9 cellular contexts compared by ENCODE assay signal in genomic region chr22:45268167-45268957, GRCh38. TPM values are rescaled to one million over a fixed set of nuclear protein-coding genes. Genes with fewer than 3 reads are reported as not detected.
DNase-seq lines count a peak whose midpoint lies in the region; ATAC-seq and TF ChIP-seq lines count a peak whose summit lies in the region.
"Had no signal": no experiment of that assay in that cellular context is flagged by ENCODE, and none has a peak within 500 bp of the region (broad histone marks: within the 10 kb centered on the region; RNA-seq: fewer than 3 reads in every experiment).

No MANE protein-coding gene starts in this region.

- TF ChIP-seq EP300 in ovary (IDR thresholded peaks at IDR 0.05), result no peak

- no peaks in the 10 kb centered on the region for H3K9me3 ChIP-seq in ovary

- peak overlapping the region; percentile 58 for H3K4me3 ChIP-seq in fibroblast of mammary gland (ENCODE audit: control insufficient read depth, low read depth, low read length)
- H3K4me3 ChIP-seq in ovary, result peak overlapping the region; percentile 53

- TF ChIP-seq CTCF in VCaP (conservative IDR thresholded peaks at IDR 0.05), result no peak
- no peak for TF ChIP-seq CTCF in fibroblast of mammary gland (conservative IDR thresholded peaks at IDR 0.05; ENCODE audit: control insufficient read depth, insufficient read depth, low read depth, low read length)
- TF ChIP-seq CTCF in ovary (IDR thresholded peaks at IDR 0.05), result no peak

- DNase-seq in DMS79 (lab: John Stamatoyannopoulos, UW) (peak; percentile 22), fibroblast of mammary gland (ENCODE audit: low read depth) (no peak), ovary (peak; percentile 50 to 69 (median 62)), HCEC 1CT (no peak)

- peak; percentile 10 for ATAC-seq in HG03135 (IDR thresholded peaks at IDR 0.05; ENCODE audit: unreplicated experiment)
- no peak for ATAC-seq in GM21619 (IDR thresholded peaks at IDR 0.05; ENCODE audit: unreplicated experiment)
- ATAC-seq in HG03097 (IDR thresholded peaks at IDR 0.05; ENCODE audit: low FRiP score, unreplicated experiment), result no peak

- H3K27me3 ChIP-seq in ovary, result no peaks in the 10 kb centered on the region

- intact Hi-C loops in ovary (cut with DNase I), result loop anchor here in 3 of 4 donors (2.0 to 10.0 kb wide), 4 partner anchors 164 to 284 kb away; no protein-coding TSS in a partner anchor

- no peak for TF ChIP-seq POLR2A in ovary (IDR thresholded peaks at IDR 0.05)

- no peaks in the 10 kb centered on the region for H3K36me3 ChIP-seq in ovary

- H3K27ac ChIP-seq in VCaP (peak overlapping the region; percentile 70), ovary (peak overlapping the region in 1 of 2 donors; percentile 19)

- H3K4me1 ChIP-seq in ovary (ENCODE audit: insufficient read depth), result peaks cover 2% of the 10 kb centered on the region

- 1% methylated on average over 36 to 47 of the region's 47 CpGs for WGBS in ovary, 3 donors

RNA-seq across cellular contexts. Expression of gene UPK3A, which starts 16.4 kb away (rescaled TPM):
- not detected for total RNA-seq in ovary
- under 1 TPM in 1 of 2 donors, not detected in 1; 0.22 TPM for polyA plus RNA-seq in ovary
- total RNA-seq: T-helper 1 cell treated with Interleukin-12 subunit alpha and Interleukin-12 subunit beta and Interleukin-4 antibody, amounts not matched to agents 30 ng/mL and 1 ng/mL, for 36 hours had no signal

RNA-seq across cellular contexts. Expression of gene KIAA0930, which starts 27.7 kb away (rescaled TPM):
- 10 to 100 TPM; 14.8 to 40.0 (median 33.9) TPM for total RNA-seq in ovary
- 10 to 100 TPM; 17.3 to 19.4 TPM for polyA plus RNA-seq in ovary

RNA-seq across cellular contexts. Expression of gene FAM118A, which starts 41.4 kb away (rescaled TPM):
- total RNA-seq in ovary, result 10 to 100 TPM; 21.9 to 50.4 (median 30.0) TPM
- 10 to 100 TPM; 27.4 to 57.8 TPM for polyA plus RNA-seq in ovary

Comparison
In these comparisons a context has a peak if more than half of its experiments do, and no peak if none do; other contexts are left out.
1. DNase-seq: peak in DMS79 (single experiment) and ovary (5 of 5); none in fibroblast of mammary gland (single experiment) and HCEC 1CT (single experiment).